In genomic region chr5:173242675-173243085, GRCh38 we compare ENCODE assay signal across 1 cellular context.
TF ChIP-seq lines count a peak whose summit lies in the region.

No MANE protein-coding gene starts in this region.

TF ChIP-seq in SK-N-SH, 30 proteins besides CTCF, POLR2A, EP300 and RAD21:
- TF ChIP-seq CHD2 (IDR thresholded peaks at IDR 0.05; ENCODE audit: low read length, partially characterized antibody): no peak
- no peak for TF ChIP-seq MXI1 (IDR thresholded peaks at IDR 0.05; ENCODE audit: low read depth, low read length)
- no peak for TF ChIP-seq ELF1 (IDR thresholded peaks at IDR 0.05)
- TF ChIP-seq USF2 (IDR thresholded peaks at IDR 0.05; ENCODE audit: borderline replicate concordance, low read depth, low read length): no peak
- no peak for TF ChIP-seq USF1 (IDR thresholded peaks at IDR 0.05; ENCODE audit: borderline replicate concordance, low read depth)
- TF ChIP-seq SIN3A (IDR thresholded peaks at IDR 0.05; ENCODE audit: borderline replicate concordance, low read depth, low read length): no peak
- TF ChIP-seq FOXJ3 (CRISPR knock-in tag; IDR thresholded peaks at IDR 0.05): no peak
- TF ChIP-seq SMC3 (IDR thresholded peaks at IDR 0.05; ENCODE audit: low read depth, low read length): no peak
- TF ChIP-seq YY1 (IDR thresholded peaks at IDR 0.05; ENCODE audit: low read depth): no peak
- no peak for TF ChIP-seq REST (IDR thresholded peaks at IDR 0.05; ENCODE audit: low read depth, low read length)
- TF ChIP-seq TCF12 (IDR thresholded peaks at IDR 0.05): no peak
- TF ChIP-seq IRF3 (IDR thresholded peaks at IDR 0.05; ENCODE audit: low read depth, low read length): no peak
- TF ChIP-seq JUND (IDR thresholded peaks at IDR 0.05): no peak
- no peak for TF ChIP-seq PBX3 (IDR thresholded peaks at IDR 0.05)
- no peak for TF ChIP-seq GABPA (IDR thresholded peaks at IDR 0.05; ENCODE audit: low read depth)
- TF ChIP-seq RXRA (IDR thresholded peaks at IDR 0.05; ENCODE audit: borderline replicate concordance, low read depth): no peak
